24 cellular contexts compared by ENCODE assay signal in genomic region chr7:96402913-96403312, GRCh38.
"Had no signal": no experiment of that assay in that cellular context is flagged by ENCODE, and none has a peak within 500 bp of the region (broad histone marks: within the 10 kb centered on the region; RNA-seq: fewer than 3 reads in every experiment).

No MANE protein-coding gene starts in this region.

- DNase-seq: naive thymus-derived CD4-positive, alpha-beta T cell; natural killer cell; occipital lobe; ovary; posterior cingulate gyrus; psoas muscle; right cardiac atrium; stimulated activated CD4-positive, alpha-beta T cell treated with anti-CD3 and anti-CD28 coated beads, Interleukin-15, amount 100 ng/mL, for 24 hours; stimulated activated CD4-positive, alpha-beta T cell treated with anti-CD3 and anti-CD28 coated beads, Interleukin-4, amount 100 ng/mL, for 1 hour; stimulated activated CD4-positive, alpha-beta T cell treated with anti-CD3 and anti-CD28 coated beads, Interleukin-4, amount 100 ng/mL, for 4 hours; stimulated activated CD8-positive, alpha-beta memory T cell treated with anti-CD3 and anti-CD28 coated beads, Interleukin-4, amount 100 ng/mL, for 48 hours; stimulated activated naive CD4-positive, alpha-beta T cell; stimulated activated naive CD8-positive, alpha-beta T cell treated with anti-CD3 and anti-CD28 coated beads, Interleukin-15, amount 100 ng/mL, for 72 hours; stimulated activated naive CD8-positive, alpha-beta T cell treated with anti-CD3 and anti-CD28 coated beads, Interleukin-15, Interleukin-2, amounts not matched to agents 100 U/mL and 50 U/mL, for 24 hours; substantia nigra; testis; tibial artery; transverse colon; upper lobe of right lung; uterus had no signal

- H3K27me3 ChIP-seq: neural progenitor cell, ovary, suprapubic skin, testis, tibial artery, transverse colon, upper lobe of right lung, uterus had no signal

- H3K9ac ChIP-seq: neural progenitor cell, parathyroid adenoma had no signal

- H3K27ac ChIP-seq: neural progenitor cell, ovary, parathyroid adenoma, psoas muscle, skin epidermis, suprapubic skin, testis, tibial artery, transverse colon, upper lobe of right lung, uterus had no signal

- H3K9me3 ChIP-seq: ovary, psoas muscle, suprapubic skin, testis, tibial artery, transverse colon, upper lobe of right lung, uterus had no signal

- H3K36me3 ChIP-seq: neural progenitor cell, ovary, suprapubic skin, tibial artery, transverse colon, upper lobe of right lung, uterus had no signal

- H3K4me1 ChIP-seq: neural progenitor cell, parathyroid adenoma, psoas muscle, suprapubic skin, testis, transverse colon, upper lobe of right lung, uterus had no signal

- H3K4me3 ChIP-seq: neural progenitor cell, ovary, psoas muscle, skin epidermis, suprapubic skin, testis, tibial artery, transverse colon, upper lobe of right lung, uterus had no signal
